1 cellular context compared by ENCODE assay signal in genomic region chr6:5308066-5308465, GRCh38.
TF ChIP-seq lines count a peak whose summit lies in the region.

No MANE protein-coding gene starts in this region.

TF ChIP-seq in IMR-90, 13 proteins besides CTCF, POLR2A, EP300 and RAD21:
- no peak for TF ChIP-seq CEBPB (IDR thresholded peaks at IDR 0.05; ENCODE audit: low read depth, low read length)
- no peak for TF ChIP-seq MXI1 (IDR thresholded peaks at IDR 0.05; ENCODE audit: borderline replicate concordance, low read depth, low read length)
- no peak for TF ChIP-seq RFX5 (IDR thresholded peaks at IDR 0.05; ENCODE audit: low read depth, low read length)
- no peak for TF ChIP-seq SMC3 (IDR thresholded peaks at IDR 0.05; ENCODE audit: low read depth, low read length)
- no peak for TF ChIP-seq NFE2L2 (IDR thresholded peaks at IDR 0.05; ENCODE audit: low read depth, low read length)
- TF ChIP-seq BHLHE40 (IDR thresholded peaks at IDR 0.05; ENCODE audit: low read depth, low read length) = no peak
